In the genomic region with DNA sequence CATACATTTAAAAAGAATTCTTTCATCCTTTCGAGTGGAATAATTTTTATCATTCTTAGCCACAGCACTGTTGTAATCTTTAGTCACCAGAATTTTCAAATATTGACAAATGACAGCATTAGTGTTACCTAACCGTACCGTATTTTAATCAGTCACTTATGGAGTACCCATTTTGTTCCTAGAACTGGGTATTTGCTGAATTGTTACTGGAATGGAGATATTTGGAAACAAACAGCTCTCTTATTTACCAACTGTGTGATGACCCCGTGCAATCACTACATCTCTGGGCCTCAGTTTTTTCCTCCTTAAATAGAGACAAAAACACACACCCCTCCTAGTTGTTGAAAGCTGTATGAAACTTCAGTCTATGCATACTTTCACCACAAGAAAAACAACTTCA, we compare ENCODE assay signal across 18 cellular contexts. TPM values are rescaled to one million over a fixed set of nuclear protein-coding genes. Genes with fewer than 3 reads are reported as not detected.
DNase-seq lines count a peak whose midpoint lies in the region; ATAC-seq, FAIRE-seq and TF ChIP-seq lines count a peak whose summit lies in the region.
"Had no signal": no experiment of that assay in that cellular context is flagged by ENCODE, and none has a peak within 500 bp of the region (broad histone marks: within the 10 kb centered on the region; RNA-seq: fewer than 3 reads in every experiment).

No MANE protein-coding gene starts in this region.

- no peak overlapping the region for H2AFZ ChIP-seq in PC-3 (ENCODE audit: low read length)

- CTCF ChIA-PET in PC-3 (lab: Charles Lee) = no interaction called here

- H3K36me3 ChIP-seq in PC-3 (ENCODE audit: low read depth, low read length) = no peaks in the 10 kb centered on the region
- H3K36me3 ChIP-seq in body of pancreas (replicated peaks in 1 of 2; ENCODE audit: insufficient read depth in 1 of 2, low read depth in 2 of 2) = no peaks in the 10 kb centered on the region
- H3K36me3 ChIP-seq in liver (ENCODE audit: control insufficient read depth in 4 of 4, insufficient read depth in 3 of 4, low read depth in 1 of 4, low read length in 3 of 4) = no peaks in the 10 kb centered on the region

- DNase-seq in D721Med (ENCODE audit: insufficient read length, low spot score) = no peak
- peak; percentile 34 for DNase-seq in PC-3
- no peak for DNase-seq in body of pancreas
- DNase-seq in anterior cingulate cortex (lab: John Stamatoyannopoulos, UW) = no peak
- DNase-seq in hepatic stellate cell (ENCODE audit: low spot score) = no peak
- DNase-seq in CD1c-positive myeloid dendritic cell (ENCODE audit: extremely low spot score) = no peak
- DNase-seq: AML-193; CD4-positive, alpha-beta memory T cell; DMS79 treated with DMSO at 0.1 percent for 48 hours; GF-D8; H9 had no signal

- FAIRE-seq in D721Med (lab: Jason Lieb, UNC) = peak; percentile 35
- FAIRE-seq: A204.1, H1 had no signal

- H3K9me3 ChIP-seq in PC-3 (ENCODE audit: low read length) = no peaks in the 10 kb centered on the region
- H3K9me3 ChIP-seq in body of pancreas = no peaks in the 10 kb centered on the region
- no peaks in the 10 kb centered on the region for H3K9me3 ChIP-seq in liver (ENCODE audit: control insufficient read depth in 4 of 4, low read length in 3 of 4)

- TF ChIP-seq POLR2A in body of pancreas (IDR thresholded peaks at IDR 0.05) = no peak

- peak; percentile 31 to 44 for TF ChIP-seq RAD21 in liver (IDR thresholded peaks at IDR 0.05)

- POLR2A ChIA-PET in PC-3 (lab: Charles Lee; ENCODE audit: unreplicated experiment) = no interaction called here

- intact Hi-C loops in PC-3 (cut with micrococcal nuclease) = no loop called here
- intact Hi-C loops in body of pancreas (cut with DNase I) = no loop called here

- TF ChIP-seq CTCF in D721Med (IDR thresholded peaks at IDR 0.05; ENCODE audit: insufficient read depth, missing control alignments) (no peak), PC-3 (conservative IDR thresholded peaks at IDR 0.05; ENCODE audit: low read depth, low read length) (no peak), body of pancreas (IDR thresholded peaks at IDR 0.05) (no peak), liver (IDR thresholded peaks at IDR 0.05; ENCODE audit: low read depth, low read length, missing input control) (no peak)

- no peak overlapping the region for H3K9ac ChIP-seq in PC-3 (ENCODE audit: low read length)
- H3K9ac ChIP-seq in liver (ENCODE audit: low read depth in 1 of 2, low read length in 2 of 2) = no peak overlapping the region

- no peaks in the 10 kb centered on the region for H4K20me1 ChIP-seq in PC-3 (ENCODE audit: low read length)

- H3K27ac ChIP-seq in PC-3 (ENCODE audit: low read length) = no peak overlapping the region
- no peak overlapping the region for H3K27ac ChIP-seq in body of pancreas
- H3K27ac ChIP-seq in liver (ENCODE audit: low read depth in 1 of 2, low read length in 2 of 2) = peak overlapping the region; percentile 14 to 22
- H3K27ac ChIP-seq: C4-2B had no signal

- 14 to 20% methylated on average over 4 of the region's 4 CpGs for WGBS in body of pancreas, 2 donors
- 38% methylated on average over 4 of the region's 4 CpGs for WGBS in liver

- no peaks in the 10 kb centered on the region for H3K79me2 ChIP-seq in PC-3 (ENCODE audit: low read length)

- no TSS peak for BruUV-seq in PC-3 (replicated peaks; lab: Mats Ljungman, UMichigan)

- no peaks in the 10 kb centered on the region for H3K9me2 ChIP-seq in PC-3 (replicated peaks; ENCODE audit: low read length)

- no peak overlapping the region for H3K4me3 ChIP-seq in PC-3 (ENCODE audit: low read length)
- H3K4me3 ChIP-seq in body of pancreas = no peak overlapping the region
- no peak overlapping the region for H3K4me3 ChIP-seq in liver (ENCODE audit: low read depth in 1 of 3, low read length in 3 of 3)

- ATAC-seq in PC-3 (no peak), body of pancreas (peak; percentile 90), HG03469 (IDR thresholded peaks at IDR 0.05; ENCODE audit: unreplicated experiment) (no peak)

- no peaks in the 10 kb centered on the region for H3F3A ChIP-seq in PC-3 (ENCODE audit: low read length, unreplicated experiment)

- H3K27me3 ChIP-seq in PC-3 (ENCODE audit: low read length) (no peaks in the 10 kb centered on the region), body of pancreas (no peaks in the 10 kb centered on the region), liver (ENCODE audit: control insufficient read depth in 4 of 4, insufficient read depth in 4 of 4, low read length in 3 of 4) (no peaks in the 10 kb centered on the region)

- no peak overlapping the region for H3K4me2 ChIP-seq in PC-3 (ENCODE audit: low read length)

- H3K4me1 ChIP-seq in PC-3 (ENCODE audit: insufficient read depth, low read length) (0 out of 2 replicates have a peak, but pooled peaks cover 4% of the 10 kb centered on the region), body of pancreas (peaks cover 18% of the 10 kb centered on the region), liver (ENCODE audit: control insufficient read depth in 4 of 4, insufficient read depth in 4 of 4, low read length in 3 of 4) (peaks cover 11 to 34% (median 14%) of the 10 kb centered on the region in 4 donors)

TF ChIP-seq in liver, 16 proteins besides CTCF, POLR2A, EP300 and RAD21:
- TF ChIP-seq, protein P1, sequence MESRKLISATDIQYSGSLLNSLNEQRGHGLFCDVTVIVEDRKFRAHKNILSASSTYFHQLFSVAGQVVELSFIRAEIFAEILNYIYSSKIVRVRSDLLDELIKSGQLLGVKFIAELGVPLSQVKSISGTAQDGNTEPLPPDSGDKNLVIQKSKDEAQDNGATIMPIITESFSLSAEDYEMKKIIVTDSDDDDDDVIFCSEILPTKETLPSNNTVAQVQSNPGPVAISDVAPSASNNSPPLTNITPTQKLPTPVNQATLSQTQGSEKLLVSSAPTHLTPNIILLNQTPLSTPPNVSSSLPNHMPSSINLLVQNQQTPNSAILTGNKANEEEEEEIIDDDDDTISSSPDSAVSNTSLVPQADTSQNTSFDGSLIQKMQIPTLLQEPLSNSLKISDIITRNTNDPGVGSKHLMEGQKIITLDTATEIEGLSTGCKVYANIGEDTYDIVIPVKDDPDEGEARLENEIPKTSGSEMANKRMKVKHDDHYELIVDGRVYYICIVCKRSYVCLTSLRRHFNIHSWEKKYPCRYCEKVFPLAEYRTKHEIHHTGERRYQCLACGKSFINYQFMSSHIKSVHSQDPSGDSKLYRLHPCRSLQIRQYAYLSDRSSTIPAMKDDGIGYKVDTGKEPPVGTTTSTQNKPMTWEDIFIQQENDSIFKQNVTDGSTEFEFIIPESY (IDR thresholded peaks at IDR 0.05) = peak; percentile 81
- TF ChIP-seq RXRA (IDR thresholded peaks at IDR 0.05) = peak; percentile 79 to 90
- no peak for TF ChIP-seq HNF4G (IDR thresholded peaks at IDR 0.05)
- TF ChIP-seq YY1 (IDR thresholded peaks at IDR 0.05) = peak; percentile 96
- peak; percentile 96 for TF ChIP-seq FOXA1 (IDR thresholded peaks at IDR 0.05)
- TF ChIP-seq SP1 (IDR thresholded peaks at IDR 0.05) = peak; percentile 78
- TF ChIP-seq, protein P2, sequence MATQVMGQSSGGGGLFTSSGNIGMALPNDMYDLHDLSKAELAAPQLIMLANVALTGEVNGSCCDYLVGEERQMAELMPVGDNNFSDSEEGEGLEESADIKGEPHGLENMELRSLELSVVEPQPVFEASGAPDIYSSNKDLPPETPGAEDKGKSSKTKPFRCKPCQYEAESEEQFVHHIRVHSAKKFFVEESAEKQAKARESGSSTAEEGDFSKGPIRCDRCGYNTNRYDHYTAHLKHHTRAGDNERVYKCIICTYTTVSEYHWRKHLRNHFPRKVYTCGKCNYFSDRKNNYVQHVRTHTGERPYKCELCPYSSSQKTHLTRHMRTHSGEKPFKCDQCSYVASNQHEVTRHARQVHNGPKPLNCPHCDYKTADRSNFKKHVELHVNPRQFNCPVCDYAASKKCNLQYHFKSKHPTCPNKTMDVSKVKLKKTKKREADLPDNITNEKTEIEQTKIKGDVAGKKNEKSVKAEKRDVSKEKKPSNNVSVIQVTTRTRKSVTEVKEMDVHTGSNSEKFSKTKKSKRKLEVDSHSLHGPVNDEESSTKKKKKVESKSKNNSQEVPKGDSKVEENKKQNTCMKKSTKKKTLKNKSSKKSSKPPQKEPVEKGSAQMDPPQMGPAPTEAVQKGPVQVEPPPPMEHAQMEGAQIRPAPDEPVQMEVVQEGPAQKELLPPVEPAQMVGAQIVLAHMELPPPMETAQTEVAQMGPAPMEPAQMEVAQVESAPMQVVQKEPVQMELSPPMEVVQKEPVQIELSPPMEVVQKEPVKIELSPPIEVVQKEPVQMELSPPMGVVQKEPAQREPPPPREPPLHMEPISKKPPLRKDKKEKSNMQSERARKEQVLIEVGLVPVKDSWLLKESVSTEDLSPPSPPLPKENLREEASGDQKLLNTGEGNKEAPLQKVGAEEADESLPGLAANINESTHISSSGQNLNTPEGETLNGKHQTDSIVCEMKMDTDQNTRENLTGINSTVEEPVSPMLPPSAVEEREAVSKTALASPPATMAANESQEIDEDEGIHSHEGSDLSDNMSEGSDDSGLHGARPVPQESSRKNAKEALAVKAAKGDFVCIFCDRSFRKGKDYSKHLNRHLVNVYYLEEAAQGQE (IDR thresholded peaks at IDR 0.05) = peak; percentile 85
- TF ChIP-seq, protein P3, sequence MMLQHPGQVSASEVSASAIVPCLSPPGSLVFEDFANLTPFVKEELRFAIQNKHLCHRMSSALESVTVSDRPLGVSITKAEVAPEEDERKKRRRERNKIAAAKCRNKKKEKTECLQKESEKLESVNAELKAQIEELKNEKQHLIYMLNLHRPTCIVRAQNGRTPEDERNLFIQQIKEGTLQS (IDR thresholded peaks at IDR 0.05) = peak; percentile 46
- TF ChIP-seq, protein P4, sequence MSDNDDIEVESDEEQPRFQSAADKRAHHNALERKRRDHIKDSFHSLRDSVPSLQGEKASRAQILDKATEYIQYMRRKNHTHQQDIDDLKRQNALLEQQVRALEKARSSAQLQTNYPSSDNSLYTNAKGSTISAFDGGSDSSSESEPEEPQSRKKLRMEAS (IDR thresholded peaks at IDR 0.05) = peak; percentile 64
- TF ChIP-seq TAF1 (conservative IDR thresholded peaks at IDR 0.05) = no peak
- peak in 1 of 2 donors; percentile 36 for TF ChIP-seq GABPA (IDR thresholded peaks at IDR 0.05 in 1 of 2, conservative IDR thresholded peaks at IDR 0.05 in 1 of 2)
- TF ChIP-seq FOXA2 (IDR thresholded peaks at IDR 0.05) = peak; percentile 97
- peak; percentile 59 to 82 for TF ChIP-seq HNF4A (conservative IDR thresholded peaks at IDR 0.05)
- TF ChIP-seq NR2F2 (IDR thresholded peaks at IDR 0.05) = no peak
- peak; percentile 59 to 84 for TF ChIP-seq JUND (IDR thresholded peaks at IDR 0.05)
- TF ChIP-seq EGR1 (IDR thresholded peaks at IDR 0.05; ENCODE audit: low read depth in 2 of 2) = peak in 1 of 2 donors; percentile 52

RNA-seq across cellular contexts. Expression of a gene that starts 7.9 kb away (rescaled TPM):
- total RNA-seq in PC-3 (2014; rRNA removed) (not detected in 2 replicates), body of pancreas (not detected), liver (under 1 TPM; 0.23 to 0.92 TPM)
- under 1 TPM; 0.48 to 0.61 TPM for polyA plus RNA-seq in liver
- total RNA-seq: CD4-positive, alpha-beta memory T cell; H1; H9; HT-29 had no signal
- polyA plus RNA-seq: BJ, H1 had no signal

RNA-seq across cellular contexts. Expression of a gene that starts 24.7 kb away (rescaled TPM):
- total RNA-seq in PC-3 (2014; rRNA removed) (not detected in 2 replicates), body of pancreas (not detected), liver (under 1 TPM; 0.17 to 0.33 TPM)
- polyA plus RNA-seq in liver = under 1 TPM; 0.18 to 0.26 TPM
- total RNA-seq: HT-29 had no signal
- polyA plus RNA-seq: BJ had no signal

Comparison
In these comparisons a context has a peak if more than half of its experiments do, and no peak if none do; other contexts are left out.
1. H3K27ac ChIP-seq: peak in liver (2 of 2); none in PC-3 (single experiment) and body of pancreas (0 of 4).